Comparison of ENCODE assay signal across 8 cellular contexts in the genomic region with DNA sequence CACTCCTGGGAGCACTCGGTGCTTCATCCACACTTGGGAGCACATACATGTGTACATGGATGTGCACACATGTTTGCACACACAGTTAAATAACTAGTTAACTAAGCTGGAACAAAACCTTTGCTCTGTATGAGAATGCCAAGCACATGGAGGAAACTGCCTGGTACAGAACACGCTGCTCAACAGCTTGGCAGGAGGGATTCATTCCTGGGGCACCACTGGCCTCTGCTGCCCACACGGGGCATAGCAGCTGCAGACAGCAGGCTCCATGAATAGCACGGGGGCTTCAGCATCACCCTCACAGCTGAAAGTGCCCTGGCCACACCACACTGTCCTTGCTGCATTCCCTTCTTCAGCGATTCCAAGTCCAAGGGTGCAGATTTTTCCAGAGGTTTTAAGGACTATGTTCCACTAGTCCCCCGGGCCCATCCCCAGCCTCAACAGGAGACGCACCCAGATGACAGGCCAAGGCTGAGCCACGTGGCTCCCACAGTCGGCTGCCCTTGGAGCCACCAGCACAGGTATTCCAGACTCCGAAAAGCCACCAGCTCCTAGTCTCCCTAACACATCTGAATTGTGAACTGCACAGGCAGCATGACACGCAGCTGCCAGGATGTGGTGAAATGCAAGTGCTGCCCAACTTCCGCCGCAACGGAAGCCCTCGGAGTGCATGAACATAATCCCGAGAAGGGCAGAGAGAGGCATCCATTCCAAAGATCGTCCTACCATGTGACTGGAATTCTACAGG. TPM values are rescaled to one million over a fixed set of nuclear protein-coding genes. Genes with fewer than 3 reads are reported as not detected.
DNase-seq lines count a peak whose midpoint lies in the region; ATAC-seq and TF ChIP-seq lines count a peak whose summit lies in the region.

No MANE protein-coding gene starts in this region.

- no peak overlapping the region for H3K27ac Mint-ChIP-seq in activated naive CD8-positive, alpha-beta T cell treated with anti-CD3 and anti-CD28 coated beads for 36 hours
- H3K27ac Mint-ChIP-seq in progenitor cell of endocrine pancreas, result no peak overlapping the region

- no peaks in the 10 kb centered on the region for H4K20me1 ChIP-seq in OCI-LY3 (ENCODE audit: insufficient read depth, low read length)

- no peaks in the 10 kb centered on the region for H3K4me1 ChIP-seq in OCI-LY3 (ENCODE audit: low read length)

- H3K36me3 Mint-ChIP-seq in activated naive CD8-positive, alpha-beta T cell treated with anti-CD3 and anti-CD28 coated beads for 36 hours, result peaks cover 10% of the 10 kb centered on the region
- peaks cover 18% of the 10 kb centered on the region for H3K36me3 Mint-ChIP-seq in progenitor cell of endocrine pancreas (ENCODE audit: insufficient read depth)

- no peak overlapping the region for H3K4me2 ChIP-seq in OCI-LY3 (ENCODE audit: low read length)

- no peaks in the 10 kb centered on the region for H3K36me3 ChIP-seq in OCI-LY3 (replicated peaks; ENCODE audit: low read depth, low read length)

- H3K9me3 Mint-ChIP-seq in activated naive CD8-positive, alpha-beta T cell treated with anti-CD3 and anti-CD28 coated beads for 36 hours, result peaks cover 3% of the 10 kb centered on the region
- no peaks in the 10 kb centered on the region for H3K9me3 Mint-ChIP-seq in progenitor cell of endocrine pancreas (ENCODE audit: low read depth)

- no peaks in the 10 kb centered on the region for H3K4me1 Mint-ChIP-seq in activated naive CD8-positive, alpha-beta T cell treated with anti-CD3 and anti-CD28 coated beads for 36 hours
- H3K4me1 Mint-ChIP-seq in progenitor cell of endocrine pancreas (ENCODE audit: low read depth), result peaks cover 20% of the 10 kb centered on the region

- peak; percentile 24; the same call in 1 of the 2 replicates for TF ChIP-seq CTCF in OCI-LY3 (IDR thresholded peaks at IDR 0.05; ENCODE audit: low read depth, low read length)
- TF ChIP-seq CTCF in progenitor cell of endocrine pancreas (IDR thresholded peaks at IDR 0.05; ENCODE audit: unreplicated experiment), result peak; percentile 69

- no peaks in the 10 kb centered on the region for H3K79me2 ChIP-seq in OCI-LY3 (ENCODE audit: low read length)

- H2AFZ ChIP-seq in OCI-LY3 (ENCODE audit: low read depth, low read length), result no peak overlapping the region

- no peaks in the 10 kb centered on the region for H3K27me3 Mint-ChIP-seq in activated naive CD8-positive, alpha-beta T cell treated with anti-CD3 and anti-CD28 coated beads for 36 hours
- H3K27me3 Mint-ChIP-seq in progenitor cell of endocrine pancreas, result peaks cover 11% of the 10 kb centered on the region

- ATAC-seq in Right ventricle myocardium superior (ENCODE audit: poor library complexity) (peak; percentile 92), GM19023 (IDR thresholded peaks at IDR 0.05; ENCODE audit: unreplicated experiment) (no peak), HG02938 (IDR thresholded peaks at IDR 0.05; ENCODE audit: unreplicated experiment) (no peak)

- no peaks in the 10 kb centered on the region for H3K27me3 ChIP-seq in OCI-LY3 (ENCODE audit: low read depth, low read length)

- no peak overlapping the region for H3K9ac ChIP-seq in OCI-LY3 (ENCODE audit: low read length)

- no peak overlapping the region for H3K27ac ChIP-seq in OCI-LY3 (ENCODE audit: low read length)

- DNase-seq in CD1c-positive myeloid dendritic cell (ENCODE audit: extremely low spot score) (peak; percentile 51), HCEC 1CT (peak; percentile 35), Right ventricle myocardium superior (no peak), progenitor cell of endocrine pancreas (ENCODE audit: low spot score, unreplicated experiment) (peak; percentile 29)
- DNase-seq in activated naive CD8-positive, alpha-beta T cell treated with anti-CD3 and anti-CD28 coated beads for 36 hours, result peak; percentile 24

- intact Hi-C loops in Right ventricle myocardium superior (cut with DNase I), result loop anchor here (5.0 kb wide), 1 partner anchor 463 kb away; no protein-coding TSS in a partner anchor

- H3K4me3 ChIP-seq in OCI-LY3 (ENCODE audit: low read length), result no peak overlapping the region

- H3K4me3 Mint-ChIP-seq in activated naive CD8-positive, alpha-beta T cell treated with anti-CD3 and anti-CD28 coated beads for 36 hours, result peak overlapping the region; percentile 32
- H3K4me3 Mint-ChIP-seq in progenitor cell of endocrine pancreas (ENCODE audit: low read depth), result no peak overlapping the region

- no peaks in the 10 kb centered on the region for H3K9me3 ChIP-seq in OCI-LY3 (ENCODE audit: insufficient read depth, low read length)

RNA-seq across cellular contexts. Expression of a gene that starts 16.9 kb away (rescaled TPM):
- 10 to 100 TPM; 11.4 to 12.6 TPM for total RNA-seq in activated naive CD8-positive, alpha-beta T cell treated with anti-CD3 and anti-CD28 coated beads for 36 hours
- total RNA-seq in Right ventricle myocardium superior (4.3 TPM), progenitor cell of endocrine pancreas (26.6 and 29.9 TPM in 2 replicates)
